18 cellular contexts compared by ENCODE assay signal in the genomic region with DNA sequence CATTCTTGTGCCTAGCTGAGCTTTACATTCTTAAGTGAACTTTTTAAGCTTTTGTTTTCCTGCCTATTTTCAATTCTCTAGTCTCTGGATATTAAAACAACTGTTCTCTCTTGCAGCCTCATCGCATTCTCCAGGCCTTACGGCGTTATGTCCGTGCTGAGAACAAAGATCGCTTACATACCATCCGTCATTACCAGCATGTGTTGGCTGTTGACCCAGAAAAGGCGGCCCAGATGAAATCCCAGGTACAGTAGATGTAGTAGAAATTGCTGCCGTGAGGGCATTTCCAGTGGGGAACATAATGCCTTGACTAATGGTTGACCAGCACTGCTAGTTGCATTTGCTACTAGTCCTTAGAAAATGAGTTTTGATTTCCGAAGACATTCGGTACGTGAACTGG. TPM values are rescaled to one million over a fixed set of nuclear protein-coding genes. Genes with fewer than 3 reads are reported as not detected.
DNase-seq lines count a peak whose midpoint lies in the region; ATAC-seq, FAIRE-seq and TF ChIP-seq lines count a peak whose summit lies in the region.
"Had no signal": no experiment of that assay in that cellular context is flagged by ENCODE, and none has a peak within 500 bp of the region (broad histone marks: within the 10 kb centered on the region; RNA-seq: fewer than 3 reads in every experiment).

No MANE protein-coding gene starts in this region.

- 35% methylated on average over 11 of the region's 11 CpGs for WGBS in HepG2 (ENCODE audit: low lambda C conversion rate)
- 69% methylated on average over 11 of the region's 11 CpGs for WGBS in right lobe of liver (ENCODE audit: insufficient coverage, low coverage, low lambda C conversion rate, missing lambda C conversion rate)
- WGBS in endodermal cell (ENCODE audit: insufficient coverage in 1 of 2, insufficient read length in 1 of 2), 2 experiments, result 97 to 100% methylated on average over 8 to 11 of the region's 11 CpGs
- WGBS in psoas muscle, 3 donors, result 72 to 81% (median 72%) methylated on average over 11 of the region's 11 CpGs

- POLR2A ChIA-PET in HepG2 (lab: Yijun Ruan, JAX), result interaction anchor here (1.2 to 3.6 kb wide), 3 partner anchors 14 to 127 kb away, joined by 4 to 28 read pairs (median 4); partner anchors contain the start of genes APLP2 and PRDM10
- POLR2A ChIA-PET in activated CD4-positive, alpha-beta T cell treated with anti-CD3 and anti-CD28 coated beads, Interleukin-2, amount 10 ng/mL, durations not matched to agents 7 days and 5 days (lab: Charles Lee), result no interaction called here

- TF ChIP-seq EP300 in HepG2 (IDR thresholded peaks at IDR 0.05; ENCODE audit: low read depth in 2 of 2, low read length in 2 of 2) (no peak; a peak in 1 of 4 replicates), HepG2 (CRISPR knock-in tag; IDR thresholded peaks at IDR 0.05; ENCODE audit: borderline replicate concordance) (no peak)

- peak; percentile 65 for FAIRE-seq in HepG2 (lab: Jason Lieb, UNC)
- FAIRE-seq: GM12892, K562 had no signal

- no peak overlapping the region for H2AFZ ChIP-seq in HepG2 (ENCODE audit: low read length)
- H2AFZ ChIP-seq: GM23248 had no signal

- DNase-seq in HepG2 (ENCODE audit: low spot score) (peak; percentile 82), right lobe of liver (no peak), endodermal cell (peak; percentile 21), psoas muscle (no peak), NCI-H82 (lab: John Stamatoyannopoulos, UW) (no peak)
- DNase-seq in activated CD4-positive, alpha-beta T cell treated with anti-CD3 and anti-CD28 coated beads, Interleukin-2, amount 10 ng/mL, durations not matched to agents 7 days and 5 days, result no peak
- no peak for DNase-seq in activated T-cell treated with anti-CD3 and anti-CD28 coated beads, Interleukin-2, amount 50 U/mL, for 1 hour
- DNase-seq: ACHN; CD4-positive, alpha-beta T cell; EL; GDM1; GM23248; H7 had no signal

- peak overlapping the region; percentile 60 for H3K27ac ChIP-seq in HepG2 (ENCODE audit: extremely low read length, insufficient read depth, low read length)
- no peak overlapping the region for H3K27ac ChIP-seq in right lobe of liver
- H3K27ac ChIP-seq in endodermal cell (ENCODE audit: low read depth, low read length), result no peak overlapping the region
- H3K27ac ChIP-seq in psoas muscle, result no peak overlapping the region
- H3K27ac ChIP-seq: GM23248, HL-60 had no signal

- intact Hi-C loops in HepG2 (cut with micrococcal nuclease; ENCODE audit: unreplicated experiment), result loop anchor here (1.0 to 5.0 kb wide), 3 partner anchors 58 to 343 kb away; no protein-coding TSS in a partner anchor
- intact Hi-C loops in right lobe of liver (cut with DNase I), result loop anchor here (5.0 to 10.0 kb wide), 3 partner anchors 135 to 208 kb away; no protein-coding TSS in a partner anchor
- intact Hi-C loops in psoas muscle (cut with DNase I), result loop anchor here (5.0 kb wide), 2 partner anchors 63 to 128 kb away; partner anchors contain the start of genes PRDM10 (in 2 of the 2) and APLP2 (in 1 of the 2)

- peaks cover 42 to 91% of the 10 kb centered on the region in 2 experiments for H3K36me3 ChIP-seq in HepG2 (replicated peaks in 1 of 2; ENCODE audit: control insufficient read depth in 1 of 2, insufficient read depth in 2 of 2, low read length in 2 of 2)
- H3K36me3 ChIP-seq in right lobe of liver, result peaks cover 0 to 59% (median 20%) of the 10 kb centered on the region in 4 donors
- H3K36me3 ChIP-seq in endodermal cell (ENCODE audit: control insufficient read depth, insufficient read depth, low read length), result peaks cover 100% of the 10 kb centered on the region
- H3K36me3 ChIP-seq in psoas muscle (ENCODE audit: insufficient read depth in 1 of 2, low read depth in 1 of 2), result peaks cover 0 to 73% of the 10 kb centered on the region in 2 donors

- no peaks in the 10 kb centered on the region for H3K4me1 Mint-ChIP-seq in endodermal cell
- H3K4me1 Mint-ChIP-seq in activated CD4-positive, alpha-beta T cell treated with anti-CD3 and anti-CD28 coated beads, Interleukin-2, amount 10 ng/mL, durations not matched to agents 7 days and 5 days, result no peaks in the 10 kb centered on the region

- no peak for TF ChIP-seq RAD21 in HepG2 (CRISPR knock-in tag; IDR thresholded peaks at IDR 0.05)

- no peaks in the 10 kb centered on the region for H3K27me3 Mint-ChIP-seq in endodermal cell (ENCODE audit: insufficient read depth)
- no peaks in the 10 kb centered on the region for H3K27me3 Mint-ChIP-seq in activated CD4-positive, alpha-beta T cell treated with anti-CD3 and anti-CD28 coated beads, Interleukin-2, amount 10 ng/mL, durations not matched to agents 7 days and 5 days
- H3K27me3 Mint-ChIP-seq: CD4-positive, alpha-beta T cell had no signal

- peaks cover 92% of the 10 kb centered on the region for H3K36me3 Mint-ChIP-seq in endodermal cell (ENCODE audit: low read depth)
- H3K36me3 Mint-ChIP-seq in activated CD4-positive, alpha-beta T cell treated with anti-CD3 and anti-CD28 coated beads, Interleukin-2, amount 10 ng/mL, durations not matched to agents 7 days and 5 days (ENCODE audit: low read depth), result no peaks in the 10 kb centered on the region

- H3K27ac Mint-ChIP-seq in endodermal cell, result peak overlapping the region; percentile 29
- no peak overlapping the region for H3K27ac Mint-ChIP-seq in activated CD4-positive, alpha-beta T cell treated with anti-CD3 and anti-CD28 coated beads, Interleukin-2, amount 10 ng/mL, durations not matched to agents 7 days and 5 days

- H3K9ac ChIP-seq in HepG2 (ENCODE audit: insufficient read depth, low read depth, low read length), result peak overlapping the region; percentile 26; the same call in 1 of the 2 replicates
- H3K9ac ChIP-seq in endodermal cell (ENCODE audit: extremely low read depth, low read length, poor library complexity, severe bottlenecking), result no peak overlapping the region
- H3K9ac ChIP-seq: GM23248 had no signal

- H3K4me3 Mint-ChIP-seq in endodermal cell, result no peak overlapping the region
- no peak overlapping the region for H3K4me3 Mint-ChIP-seq in activated CD4-positive, alpha-beta T cell treated with anti-CD3 and anti-CD28 coated beads, Interleukin-2, amount 10 ng/mL, durations not matched to agents 7 days and 5 days
- H3K4me3 Mint-ChIP-seq: CD4-positive, alpha-beta T cell had no signal

- no peak overlapping the region for H3K4me3 ChIP-seq in HepG2 (replicated peaks in 1 of 3; ENCODE audit: insufficient read depth in 1 of 3, low read depth in 2 of 3, low read length in 3 of 3)
- H3K4me3 ChIP-seq in right lobe of liver, result no peak overlapping the region
- no peak overlapping the region for H3K4me3 ChIP-seq in endodermal cell (ENCODE audit: low read length)
- H3K4me3 ChIP-seq in psoas muscle, result no peak overlapping the region
- H3K4me3 ChIP-seq: BLaER1 treated with 17β-estradiol and CSF1 and Interleukin-3, amounts not matched to agents 10 nM and 100 nM; GM23248; K562 had no signal

- no peaks in the 10 kb centered on the region for H4K20me1 ChIP-seq in HepG2 (ENCODE audit: insufficient read depth, low read length)

- H3K9me3 Mint-ChIP-seq in endodermal cell, result peaks cover 7% of the 10 kb centered on the region
- no peaks in the 10 kb centered on the region for H3K9me3 Mint-ChIP-seq in activated CD4-positive, alpha-beta T cell treated with anti-CD3 and anti-CD28 coated beads, Interleukin-2, amount 10 ng/mL, durations not matched to agents 7 days and 5 days
- H3K9me3 Mint-ChIP-seq: CD4-positive, alpha-beta T cell had no signal

- in situ Hi-C loops in HepG2 (cut with HindIII; ENCODE audit: extremely low pct_ligation_motif_present, low pct_unique_long_range_greater_than_20kb), result loop anchor here (5.0 to 25.0 kb wide), 3 partner anchors 138 to 343 kb away; no protein-coding TSS in a partner anchor

- no peaks in the 10 kb centered on the region for H3K27me3 ChIP-seq in HepG2 (ENCODE audit: control insufficient read depth in 1 of 2, insufficient read depth in 2 of 2, low read length in 2 of 2)
- H3K27me3 ChIP-seq in right lobe of liver, result no peaks in the 10 kb centered on the region
- no peaks in the 10 kb centered on the region for H3K27me3 ChIP-seq in endodermal cell (ENCODE audit: control insufficient read depth, insufficient read depth, low read length, poor library complexity, severe bottlenecking)
- H3K27me3 ChIP-seq in psoas muscle (ENCODE audit: insufficient read depth in 3 of 3, low read length in 2 of 3), result no peaks in the 10 kb centered on the region
- H3K27me3 ChIP-seq: BLaER1 treated with 17β-estradiol and CSF1 and Interleukin-3, amounts not matched to agents 10 nM and 100 nM had no signal

- H3K9me3 ChIP-seq in HepG2 (ENCODE audit: low read length) (no peaks in the 10 kb centered on the region), right lobe of liver (no peaks in the 10 kb centered on the region), endodermal cell (ENCODE audit: control insufficient read depth, low read length) (no peaks in the 10 kb centered on the region), psoas muscle (no peaks in the 10 kb centered on the region)
- H3K9me3 ChIP-seq: BLaER1 treated with 17β-estradiol and CSF1 and Interleukin-3, amounts not matched to agents 10 nM and 100 nM had no signal

- peak; percentile 92 for ATAC-seq in HepG2
- ATAC-seq in right lobe of liver, result no peak
- ATAC-seq in psoas muscle, result peak; percentile 49 to 75 (median 63)
- ATAC-seq: K562 had no signal

- TF ChIP-seq POLR2A in HepG2 (IDR thresholded peaks at IDR 0.05; ENCODE audit: insufficient read depth in 1 of 2, low read depth in 2 of 2, low read length in 2 of 2) (no peak), right lobe of liver (IDR thresholded peaks at IDR 0.05) (no peak)

- CTCF ChIA-PET in HepG2 (lab: Yijun Ruan, JAX; ENCODE audit: low intra/inter-chr PET ratio, low total read pairs), result no interaction called here
- CTCF ChIA-PET in activated CD4-positive, alpha-beta T cell treated with anti-CD3 and anti-CD28 coated beads, Interleukin-2, amount 10 ng/mL, durations not matched to agents 7 days and 5 days (lab: Charles Lee), result interaction anchor here (1.2 to 3.6 kb wide), 2 partner anchors 128 to 208 kb away, joined by 3 to 15 read pairs; no protein-coding TSS in a partner anchor

- peaks cover 42% of the 10 kb centered on the region for H3K4me1 ChIP-seq in HepG2 (ENCODE audit: insufficient read depth, low read length)
- H3K4me1 ChIP-seq in right lobe of liver, result peaks cover 0 to 4% (median 0%) of the 10 kb centered on the region in 4 donors
- no peaks in the 10 kb centered on the region for H3K4me1 ChIP-seq in endodermal cell (ENCODE audit: control insufficient read depth, insufficient read depth, low read length)
- peaks cover 9% of the 10 kb centered on the region for H3K4me1 ChIP-seq in psoas muscle

- no TSS peak for BruUV-seq in HepG2 (replicated peaks; lab: Mats Ljungman, UMichigan)

- H3K79me2 ChIP-seq in HepG2 (ENCODE audit: insufficient read depth, low read length), result peaks cover 14% of the 10 kb centered on the region

- TF ChIP-seq CTCF in HepG2 (CRISPR knock-in tag; IDR thresholded peaks at IDR 0.05) (0 out of 2 replicates have a peak, but pooled peaks have one; percentile 4), right lobe of liver (IDR thresholded peaks at IDR 0.05) (no peak), endodermal cell (conservative IDR thresholded peaks at IDR 0.05) (no peak), psoas muscle (IDR thresholded peaks at IDR 0.05) (no peak)

- H3K4me2 ChIP-seq in HepG2 (ENCODE audit: low read depth, low read length), result peak overlapping the region; percentile 14; the same call in 1 of the 2 replicates
- H3K4me2 ChIP-seq: BLaER1 treated with 17β-estradiol and CSF1 and Interleukin-3, amounts not matched to agents 10 nM and 100 nM had no signal

RNA-seq across cellular contexts. Expression of gene ST14, which starts 29.7 kb away (rescaled TPM):
- total RNA-seq in HepG2 (2016; rRNA removed; fragmentation: Illumina TruSeq; extraction: Trizol), result 0.69 and 1.4 TPM in 2 replicates
- 0.26 and 0.30 TPM in 2 replicates for total RNA-seq in HepG2 (2016; cell fraction: cytosol; rRNA removed; fragmentation: Illumina TruSeq; extraction: Trizol; ENCODE audit: low read depth)
- total RNA-seq in HepG2 (2016; cell fraction: insoluble cytoplasmic fraction; rRNA removed; fragmentation: Illumina TruSeq; extraction: Trizol), result 0.55 and 1.3 TPM in 2 replicates
- total RNA-seq in HepG2 (2016; cell fraction: membrane; rRNA removed; fragmentation: Illumina TruSeq; extraction: Trizol), result 0.65 and 0.72 TPM in 2 replicates
- total RNA-seq in HepG2 (2016; cell fraction: nucleus; rRNA removed; fragmentation: Illumina TruSeq; extraction: Trizol), result 0.94 and 0.99 TPM in 2 replicates
- 0.88 and 1.1 TPM in 2 replicates for polyA plus RNA-seq in HepG2 (2011; rRNA removed)
- polyA plus RNA-seq in HepG2 (2011; cell fraction: cytosol; rRNA removed), result 0.90 and 1.3 TPM in 2 replicates
- 2.7 and 3.0 TPM in 2 replicates for polyA plus RNA-seq in HepG2 (2011; cell fraction: nucleus; rRNA removed)
- 0.76 and 1.3 TPM in 2 replicates for polyA plus RNA-seq in HepG2 (2012)
- polyA plus RNA-seq in HepG2 (2016; cell fraction: cytosol; fragmentation: Illumina TruSeq; extraction: Trizol; ENCODE audit: low read depth), result 0.14 and 0.15 TPM in 2 replicates
- 0.84 and 1.1 TPM in 2 replicates for polyA plus RNA-seq in HepG2 (2016; cell fraction: insoluble cytoplasmic fraction; fragmentation: Illumina TruSeq; extraction: Trizol; ENCODE audit: low read depth)
- polyA plus RNA-seq in HepG2 (2016; cell fraction: membrane; fragmentation: Illumina TruSeq; extraction: Trizol; ENCODE audit: low read depth), result 0.31 and 0.55 TPM in 2 replicates
- 2.0 and 2.6 TPM in 2 replicates for polyA plus RNA-seq in HepG2 (2016; cell fraction: nucleus; fragmentation: Illumina TruSeq; extraction: Trizol; ENCODE audit: insufficient read depth, low read depth)
- polyA minus RNA-seq in HepG2 (2011; rRNA and poly(A)+ RNA removed; ENCODE audit: low replicate concordance), result 2.0 and 3.1 TPM in 2 replicates
- 0.62 and 0.79 TPM in 2 replicates for polyA minus RNA-seq in HepG2 (2011; cell fraction: cytosol; rRNA and poly(A)+ RNA removed)
- 0.64 and 0.87 TPM in 2 replicates for polyA minus RNA-seq in HepG2 (2011; cell fraction: nucleus; rRNA and poly(A)+ RNA removed)
- total RNA-seq in right lobe of liver, result 10 to 100 TPM in 3 of 6 experiments, 1 to 10 TPM in 3; 2.5 to 16.7 (median 10.8) TPM
- total RNA-seq in endodermal cell, result 10 to 100 TPM; 17.5 to 21.7 TPM
- 1.7 TPM for polyA plus RNA-seq in endodermal cell (2013, experiment 1 of 2)
- 1.3 TPM for polyA plus RNA-seq in endodermal cell (2013, experiment 2 of 2)
- under 1 TPM; 0.51 to 0.77 (median 0.55) TPM for total RNA-seq in psoas muscle
- under 1 TPM; 0.22 to 0.44 (median 0.25) TPM for polyA plus RNA-seq in psoas muscle
- total RNA-seq in activated CD4-positive, alpha-beta T cell treated with anti-CD3 and anti-CD28 coated beads, Interleukin-2, amount 10 ng/mL, durations not matched to agents 7 days and 5 days, result not detected
- total RNA-seq: A172, GM23248 had no signal
- polyA plus RNA-seq: GM23248 had no signal

Comparison
In these comparisons a context has a peak if more than half of its experiments do, and no peak if none do; other contexts are left out.
1. ATAC-seq: peak in HepG2 (single experiment) and psoas muscle (4 of 4); none in right lobe of liver (0 of 4).
2. DNase-seq: peak in HepG2 (single experiment) and endodermal cell (single experiment); none in right lobe of liver (0 of 3), psoas muscle (0 of 2), NCI-H82 (single experiment), activated CD4-positive, alpha-beta T cell treated with anti-CD3 and anti-CD28 coated beads, Interleukin-2, amount 10 ng/mL, durations not matched to agents 7 days and 5 days (single experiment) and activated T-cell treated with anti-CD3 and anti-CD28 coated beads, Interleukin-2, amount 50 U/mL, for 1 hour (single experiment).